ENCODE assay signal across 1 cellular context in the genomic region with DNA sequence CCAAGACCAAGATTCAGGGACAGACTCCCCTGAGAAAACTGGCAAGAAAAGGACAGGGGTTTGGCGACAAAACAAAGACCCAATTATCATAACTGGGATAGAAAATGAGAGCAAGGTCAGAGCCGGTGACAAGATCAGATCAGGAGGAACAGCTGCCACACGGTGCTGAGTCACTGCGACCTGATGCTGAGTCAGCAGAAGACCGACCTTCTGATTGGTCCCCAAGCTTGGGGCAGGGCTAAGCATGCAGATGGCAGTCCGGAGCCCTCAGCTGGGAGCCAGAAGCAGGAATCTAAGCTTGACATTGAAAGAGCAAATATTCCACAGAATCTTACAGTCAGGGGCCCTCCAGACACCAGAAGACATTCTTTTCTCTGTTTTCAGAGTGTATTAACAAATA.
A peak's percentile ranks its signal among the peaks of the same experiment; 100 is the strongest.
TF ChIP-seq lines count a peak whose summit lies in the region.

No MANE protein-coding gene starts in this region.

TF ChIP-seq in K562, 482 proteins besides CTCF, POLR2A, EP300 and RAD21 (continued from another document and continues in another):
- TF ChIP-seq, protein P1, sequence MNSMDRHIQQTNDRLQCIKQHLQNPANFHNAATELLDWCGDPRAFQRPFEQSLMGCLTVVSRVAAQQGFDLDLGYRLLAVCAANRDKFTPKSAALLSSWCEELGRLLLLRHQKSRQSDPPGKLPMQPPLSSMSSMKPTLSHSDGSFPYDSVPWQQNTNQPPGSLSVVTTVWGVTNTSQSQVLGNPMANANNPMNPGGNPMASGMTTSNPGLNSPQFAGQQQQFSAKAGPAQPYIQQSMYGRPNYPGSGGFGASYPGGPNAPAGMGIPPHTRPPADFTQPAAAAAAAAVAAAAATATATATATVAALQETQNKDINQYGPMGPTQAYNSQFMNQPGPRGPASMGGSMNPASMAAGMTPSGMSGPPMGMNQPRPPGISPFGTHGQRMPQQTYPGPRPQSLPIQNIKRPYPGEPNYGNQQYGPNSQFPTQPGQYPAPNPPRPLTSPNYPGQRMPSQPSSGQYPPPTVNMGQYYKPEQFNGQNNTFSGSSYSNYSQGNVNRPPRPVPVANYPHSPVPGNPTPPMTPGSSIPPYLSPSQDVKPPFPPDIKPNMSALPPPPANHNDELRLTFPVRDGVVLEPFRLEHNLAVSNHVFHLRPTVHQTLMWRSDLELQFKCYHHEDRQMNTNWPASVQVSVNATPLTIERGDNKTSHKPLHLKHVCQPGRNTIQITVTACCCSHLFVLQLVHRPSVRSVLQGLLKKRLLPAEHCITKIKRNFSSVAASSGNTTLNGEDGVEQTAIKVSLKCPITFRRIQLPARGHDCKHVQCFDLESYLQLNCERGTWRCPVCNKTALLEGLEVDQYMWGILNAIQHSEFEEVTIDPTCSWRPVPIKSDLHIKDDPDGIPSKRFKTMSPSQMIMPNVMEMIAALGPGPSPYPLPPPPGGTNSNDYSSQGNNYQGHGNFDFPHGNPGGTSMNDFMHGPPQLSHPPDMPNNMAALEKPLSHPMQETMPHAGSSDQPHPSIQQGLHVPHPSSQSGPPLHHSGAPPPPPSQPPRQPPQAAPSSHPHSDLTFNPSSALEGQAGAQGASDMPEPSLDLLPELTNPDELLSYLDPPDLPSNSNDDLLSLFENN (IDR thresholded peaks at IDR 0.05; ENCODE audit: low read depth in 2 of 2, low read length in 2 of 2) = no peak
- TF ChIP-seq ZNF408 (CRISPR knock-in tag; IDR thresholded peaks at IDR 0.05; ENCODE audit: low read depth) (no peak), ATF1 (CRISPR knock-in tag; IDR thresholded peaks at IDR 0.05) (no peak), ATF1 (tag; IDR thresholded peaks at IDR 0.05) (peak; percentile 68), YBX1 (IDR thresholded peaks at IDR 0.05) (no peak), JUND (IDR thresholded peaks at IDR 0.05; ENCODE audit: borderline replicate concordance, low read depth, low read length) (peak; percentile 94), JUND (tag; IDR thresholded peaks at IDR 0.05; ENCODE audit: borderline replicate concordance, low read depth, low read length) (peak; percentile 88; the same call in 2 of the 3 replicates), NFRKB (IDR thresholded peaks at IDR 0.05; ENCODE audit: low read depth) (0 out of 2 replicates have a peak, but pooled peaks have one; percentile 48), TCF3 (CRISPR knock-in tag; IDR thresholded peaks at IDR 0.05) (peak; percentile 72), KLF16 (IDR thresholded peaks at IDR 0.05) (no peak), YY1 (IDR thresholded peaks at IDR 0.05; ENCODE audit: borderline replicate concordance in 1 of 3, control insufficient read depth in 1 of 3, extremely low read depth in 1 of 3, insufficient read depth in 3 of 3, insufficient read length in 1 of 3, insufficient replicate concordance in 2 of 3, low read depth in 1 of 3, low read length in 2 of 3) (peak in 1 of 3 experiments; percentile 23), SMARCC2 (IDR thresholded peaks at IDR 0.05; ENCODE audit: low read depth) (0 out of 2 replicates have a peak, but pooled peaks have one; percentile 60), NFE2 (IDR thresholded peaks at IDR 0.05; ENCODE audit: low read depth) (peak; percentile 98), NONO (IDR thresholded peaks at IDR 0.05; ENCODE audit: low read depth in 2 of 2, low read length in 1 of 2) (no peak), ZNF282 (CRISPR knock-in tag; IDR thresholded peaks at IDR 0.05) (no peak), NCOR1 (IDR thresholded peaks at IDR 0.05) (peak; percentile 60), TRIM24 (IDR thresholded peaks at IDR 0.05) (peak; percentile 41 to 63; a peak in 3 of 4 replicates), ZNF12 (CRISPR knock-in tag; IDR thresholded peaks at IDR 0.05) (no peak), ARID1B (IDR thresholded peaks at IDR 0.05) (peak; percentile 82), FOXK1 (CRISPR knock-in tag; IDR thresholded peaks at IDR 0.05; ENCODE audit: borderline replicate concordance) (no peak), FOSL1 (tag; conservative IDR thresholded peaks at IDR 0.05) (peak; percentile 95), HNRNPUL1 (IDR thresholded peaks at IDR 0.05; ENCODE audit: low read length) (no peak), MEF2D (tag; conservative IDR thresholded peaks at IDR 0.05; ENCODE audit: low read depth) (no peak), FOXM1 (IDR thresholded peaks at IDR 0.05; ENCODE audit: low read depth) (0 out of 2 replicates have a peak, but pooled peaks have one; percentile 32), FOXM1 (CRISPR knock-in tag; IDR thresholded peaks at IDR 0.05; ENCODE audit: low read depth) (no peak), TFAM (CRISPR knock-in tag; conservative IDR thresholded peaks at IDR 0.05) (no peak), CTBP1 (IDR thresholded peaks at IDR 0.05; ENCODE audit: borderline replicate concordance) (peak; percentile 24; the same call in 1 of the 2 replicates), CREM (IDR thresholded peaks at IDR 0.05; ENCODE audit: low read depth) (peak; percentile 48), ZFX (CRISPR knock-in tag; IDR thresholded peaks at IDR 0.05) (no peak), SMAD2 (IDR thresholded peaks at IDR 0.05; ENCODE audit: low read depth, low read length) (no peak), ZNF146 (CRISPR knock-in tag; IDR thresholded peaks at IDR 0.05; ENCODE audit: unreplicated experiment) (no peak), ZSCAN29 (IDR thresholded peaks at IDR 0.05) (no peak), TEAD4 (IDR thresholded peaks at IDR 0.05; ENCODE audit: low read length) (peak; percentile 41; the same call in 1 of the 2 replicates), TEAD4 (CRISPR knock-in tag; IDR thresholded peaks at IDR 0.05; ENCODE audit: borderline replicate concordance) (no peak), TEAD2 (tag; IDR thresholded peaks at IDR 0.05) (no peak), SMC3 (conservative IDR thresholded peaks at IDR 0.05; ENCODE audit: insufficient read depth, low read depth, low read length) (no peak), TAF9B (IDR thresholded peaks at IDR 0.05; ENCODE audit: partially characterized antibody) (peak; percentile 98), HSF4 (CRISPR knock-in tag; IDR thresholded peaks at IDR 0.05; ENCODE audit: borderline replicate concordance) (no peak), JUN (IDR thresholded peaks at IDR 0.05; ENCODE audit: borderline replicate concordance, low read depth, low read length) (peak; percentile 67; the same call in 1 of the 2 replicates), JUN (CRISPR knock-in tag; IDR thresholded peaks at IDR 0.05; ENCODE audit: borderline replicate concordance) (no peak), NFE2L1 (tag; IDR thresholded peaks at IDR 0.05; ENCODE audit: borderline replicate concordance, low read depth) (peak; percentile 79), NCOA1 (IDR thresholded peaks at IDR 0.05; ENCODE audit: low read depth) (peak; percentile 48; the same call in 1 of the 2 replicates), RBM22 (IDR thresholded peaks at IDR 0.05; ENCODE audit: low read depth, low read length, poor library complexity, severe bottlenecking) (no peak), SIN3A (IDR thresholded peaks at IDR 0.05; ENCODE audit: borderline replicate concordance in 2 of 2, control insufficient read depth in 1 of 2, low read depth in 2 of 2, low read length in 2 of 2) (0 out of 4 replicates have a peak, but pooled peaks of 1 of the 2 experiments have one; percentile 77), MTA1 (IDR thresholded peaks at IDR 0.05; ENCODE audit: borderline replicate concordance) (peak; percentile 39; the same call in 1 of the 2 replicates), HDAC1 (IDR thresholded peaks at IDR 0.05) (peak in 1 of 2 experiments; percentile 60; a peak in 2 of 4 replicates), HDGF (IDR thresholded peaks at IDR 0.05) (no peak), ZNF695 (CRISPR knock-in tag; IDR thresholded peaks at IDR 0.05) (no peak), DDX20 (tag; IDR thresholded peaks at IDR 0.05; ENCODE audit: low read depth) (no peak), ATF7 (IDR thresholded peaks at IDR 0.05) (peak; percentile 62; the same call in 1 of the 2 replicates), MCM7 (IDR thresholded peaks at IDR 0.05) (no peak), NCOA4 (IDR thresholded peaks at IDR 0.05; ENCODE audit: partially characterized antibody) (no peak), ZNF436 (CRISPR knock-in tag; IDR thresholded peaks at IDR 0.05) (no peak), MTA2 (IDR thresholded peaks at IDR 0.05; ENCODE audit: low read depth) (0 out of 2 replicates have a peak, but pooled peaks have one; percentile 17), ZNF316 (IDR thresholded peaks at IDR 0.05) (peak; percentile 100), ETV6 (IDR thresholded peaks at IDR 0.05; ENCODE audit: borderline replicate concordance in 1 of 2, low read depth in 2 of 2, low read length in 1 of 2) (no peak), ETV6 (CRISPR knock-in tag; IDR thresholded peaks at IDR 0.05; ENCODE audit: borderline replicate concordance) (no peak), HNRNPLL (IDR thresholded peaks at IDR 0.05; ENCODE audit: low read depth, low read length, poor library complexity, severe bottlenecking) (no peak), LEF1 (IDR thresholded peaks at IDR 0.05) (peak; percentile 34; the same call in 1 of the 2 replicates)
- TF ChIP-seq, protein P2, sequence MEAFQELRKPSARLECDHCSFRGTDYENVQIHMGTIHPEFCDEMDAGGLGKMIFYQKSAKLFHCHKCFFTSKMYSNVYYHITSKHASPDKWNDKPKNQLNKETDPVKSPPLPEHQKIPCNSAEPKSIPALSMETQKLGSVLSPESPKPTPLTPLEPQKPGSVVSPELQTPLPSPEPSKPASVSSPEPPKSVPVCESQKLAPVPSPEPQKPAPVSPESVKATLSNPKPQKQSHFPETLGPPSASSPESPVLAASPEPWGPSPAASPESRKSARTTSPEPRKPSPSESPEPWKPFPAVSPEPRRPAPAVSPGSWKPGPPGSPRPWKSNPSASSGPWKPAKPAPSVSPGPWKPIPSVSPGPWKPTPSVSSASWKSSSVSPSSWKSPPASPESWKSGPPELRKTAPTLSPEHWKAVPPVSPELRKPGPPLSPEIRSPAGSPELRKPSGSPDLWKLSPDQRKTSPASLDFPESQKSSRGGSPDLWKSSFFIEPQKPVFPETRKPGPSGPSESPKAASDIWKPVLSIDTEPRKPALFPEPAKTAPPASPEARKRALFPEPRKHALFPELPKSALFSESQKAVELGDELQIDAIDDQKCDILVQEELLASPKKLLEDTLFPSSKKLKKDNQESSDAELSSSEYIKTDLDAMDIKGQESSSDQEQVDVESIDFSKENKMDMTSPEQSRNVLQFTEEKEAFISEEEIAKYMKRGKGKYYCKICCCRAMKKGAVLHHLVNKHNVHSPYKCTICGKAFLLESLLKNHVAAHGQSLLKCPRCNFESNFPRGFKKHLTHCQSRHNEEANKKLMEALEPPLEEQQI (IDR thresholded peaks at IDR 0.05) = peak; percentile 44; the same call in 1 of the 2 replicates
- TF ChIP-seq, protein P3, sequence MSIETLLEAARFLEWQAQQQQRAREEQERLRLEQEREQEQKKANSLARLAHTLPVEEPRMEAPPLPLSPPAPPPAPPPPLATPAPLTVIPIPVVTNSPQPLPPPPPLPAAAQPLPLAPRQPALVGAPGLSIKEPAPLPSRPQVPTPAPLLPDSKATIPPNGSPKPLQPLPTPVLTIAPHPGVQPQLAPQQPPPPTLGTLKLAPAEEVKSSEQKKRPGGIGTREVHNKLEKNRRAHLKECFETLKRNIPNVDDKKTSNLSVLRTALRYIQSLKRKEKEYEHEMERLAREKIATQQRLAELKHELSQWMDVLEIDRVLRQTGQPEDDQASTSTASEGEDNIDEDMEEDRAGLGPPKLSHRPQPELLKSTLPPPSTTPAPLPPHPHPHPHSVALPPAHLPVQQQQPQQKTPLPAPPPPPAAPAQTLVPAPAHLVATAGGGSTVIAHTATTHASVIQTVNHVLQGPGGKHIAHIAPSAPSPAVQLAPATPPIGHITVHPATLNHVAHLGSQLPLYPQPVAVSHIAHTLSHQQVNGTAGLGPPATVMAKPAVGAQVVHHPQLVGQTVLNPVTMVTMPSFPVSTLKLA (conservative IDR thresholded peaks at IDR 0.05) = peak; percentile 31 to 57; a peak in 1 of 4 replicates
- TF ChIP-seq, protein P4, sequence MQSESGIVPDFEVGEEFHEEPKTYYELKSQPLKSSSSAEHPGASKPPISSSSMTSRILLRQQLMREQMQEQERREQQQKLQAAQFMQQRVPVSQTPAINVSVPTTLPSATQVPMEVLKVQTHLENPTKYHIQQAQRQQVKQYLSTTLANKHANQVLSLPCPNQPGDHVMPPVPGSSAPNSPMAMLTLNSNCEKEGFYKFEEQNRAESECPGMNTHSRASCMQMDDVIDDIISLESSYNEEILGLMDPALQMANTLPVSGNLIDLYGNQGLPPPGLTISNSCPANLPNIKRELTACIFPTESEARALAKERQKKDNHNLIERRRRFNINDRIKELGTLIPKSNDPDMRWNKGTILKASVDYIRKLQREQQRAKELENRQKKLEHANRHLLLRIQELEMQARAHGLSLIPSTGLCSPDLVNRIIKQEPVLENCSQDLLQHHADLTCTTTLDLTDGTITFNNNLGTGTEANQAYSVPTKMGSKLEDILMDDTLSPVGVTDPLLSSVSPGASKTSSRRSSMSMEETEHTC (IDR thresholded peaks at IDR 0.05) = no peak
- TF ChIP-seq, protein P5, sequence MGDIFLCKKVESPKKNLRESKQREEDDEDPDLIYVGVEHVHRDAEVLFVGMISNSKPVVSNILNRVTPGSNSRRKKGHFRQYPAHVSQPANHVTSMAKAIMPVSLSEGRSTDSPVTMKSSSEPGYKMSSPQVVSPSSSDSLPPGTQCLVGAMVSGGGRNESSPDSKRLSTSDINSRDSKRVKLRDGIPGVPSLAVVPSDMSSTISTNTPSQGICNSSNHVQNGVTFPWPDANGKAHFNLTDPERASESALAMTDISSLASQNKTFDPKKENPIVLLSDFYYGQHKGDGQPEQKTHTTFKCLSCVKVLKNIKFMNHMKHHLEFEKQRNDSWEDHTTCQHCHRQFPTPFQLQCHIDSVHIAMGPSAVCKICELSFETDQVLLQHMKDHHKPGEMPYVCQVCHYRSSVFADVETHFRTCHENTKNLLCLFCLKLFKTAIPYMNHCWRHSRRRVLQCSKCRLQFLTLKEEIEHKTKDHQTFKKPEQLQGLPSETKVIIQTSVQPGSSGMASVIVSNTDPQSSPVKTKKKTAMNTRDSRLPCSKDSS (IDR thresholded peaks at IDR 0.05; ENCODE audit: low read depth, partially characterized antibody) = no peak
- TF ChIP-seq, protein P6, sequence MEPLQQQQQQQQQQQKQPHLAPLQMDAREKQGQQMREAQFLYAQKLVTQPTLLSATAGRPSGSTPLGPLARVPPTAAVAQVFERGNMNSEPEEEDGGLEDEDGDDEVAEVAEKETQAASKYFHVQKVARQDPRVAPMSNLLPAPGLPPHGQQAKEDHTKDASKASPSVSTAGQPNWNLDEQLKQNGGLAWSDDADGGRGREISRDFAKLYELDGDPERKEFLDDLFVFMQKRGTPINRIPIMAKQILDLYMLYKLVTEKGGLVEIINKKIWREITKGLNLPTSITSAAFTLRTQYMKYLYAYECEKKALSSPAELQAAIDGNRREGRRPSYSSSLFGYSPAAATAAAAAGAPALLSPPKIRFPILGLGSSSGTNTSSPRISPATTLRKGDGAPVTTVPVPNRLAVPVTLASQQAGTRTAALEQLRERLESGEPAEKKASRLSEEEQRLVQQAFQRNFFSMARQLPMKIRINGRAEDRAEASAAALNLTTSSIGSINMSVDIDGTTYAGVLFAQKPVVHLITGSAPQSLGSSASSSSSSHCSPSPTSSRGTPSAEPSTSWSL (CRISPR knock-in tag; IDR thresholded peaks at IDR 0.05; ENCODE audit: borderline replicate concordance) = no peak
- TF ChIP-seq, protein P7, sequence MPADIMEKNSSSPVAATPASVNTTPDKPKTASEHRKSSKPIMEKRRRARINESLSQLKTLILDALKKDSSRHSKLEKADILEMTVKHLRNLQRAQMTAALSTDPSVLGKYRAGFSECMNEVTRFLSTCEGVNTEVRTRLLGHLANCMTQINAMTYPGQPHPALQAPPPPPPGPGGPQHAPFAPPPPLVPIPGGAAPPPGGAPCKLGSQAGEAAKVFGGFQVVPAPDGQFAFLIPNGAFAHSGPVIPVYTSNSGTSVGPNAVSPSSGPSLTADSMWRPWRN (IDR thresholded peaks at IDR 0.05; ENCODE audit: low read depth) = no peak
